ENCODE assay signal across 25 cellular contexts in the genomic region with DNA sequence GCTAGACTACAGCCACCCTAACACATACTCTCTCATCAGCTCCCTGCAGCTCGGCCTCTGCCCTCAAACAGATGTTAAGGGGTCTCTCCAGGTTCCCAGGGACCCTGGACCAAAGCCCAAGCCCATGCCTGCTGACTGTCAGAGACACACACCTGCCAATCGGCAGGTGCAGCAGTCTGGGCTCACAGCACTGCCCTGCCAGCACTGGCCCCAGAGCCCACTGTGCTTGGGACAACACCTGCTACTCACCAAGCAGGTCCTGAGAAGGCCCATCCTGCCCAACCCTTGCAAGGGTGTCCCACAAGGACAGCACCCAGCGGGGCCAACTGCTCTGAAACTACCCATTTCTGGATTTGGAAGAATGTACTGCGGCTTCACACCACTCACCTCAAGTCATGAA.
"Had no signal": no experiment of that assay in that cellular context is flagged by ENCODE, and none has a peak within 500 bp of the region (broad histone marks: within the 10 kb centered on the region; RNA-seq: fewer than 3 reads in every experiment).

No MANE protein-coding gene starts in this region.

- H3K4me1 ChIP-seq: gastrocnemius medialis, left lung had no signal

- ATAC-seq: gastrocnemius medialis, heart right ventricle, left lung, lower lobe of right lung, mucosa of descending colon had no signal

- H3K27me3 ChIP-seq: dorsolateral prefrontal cortex, esophagus muscularis mucosa, gastrocnemius medialis, heart right ventricle, left lung had no signal

- H3K9me3 Mint-ChIP-seq: mesothelial cell of epicardium, naive B cell had no signal

- H3K9me3 ChIP-seq: esophagus muscularis mucosa, gastrocnemius medialis, heart right ventricle, left lung, lower lobe of right lung, mucosa of descending colon had no signal

- H3K4me1 Mint-ChIP-seq: mesothelial cell of epicardium had no signal

- FAIRE-seq: colon, endometrium, endothelial cell of umbilical vein, islet of Langerhans, keratinocyte had no signal

- H3K27ac Mint-ChIP-seq: mesothelial cell of epicardium had no signal

- H3K27me3 Mint-ChIP-seq: naive B cell had no signal

- H3K27ac ChIP-seq: coronary artery, dorsolateral prefrontal cortex, esophagus muscularis mucosa, gastrocnemius medialis, heart right ventricle, left lung, lower lobe of right lung had no signal

- DNase-seq: dermis blood vessel endothelial cell; effector CD4-positive, alpha-beta T cell; effector memory CD4-positive, alpha-beta T cell; foreskin fibroblast; foreskin melanocyte; gastrocnemius medialis; glutamatergic neuron; head of caudate nucleus; heart right ventricle; hippocampal formation; kidney glomerular epithelial cell; mesenchymal stem cell; mucosa of descending colon; naive B cell had no signal

- H3K4me3 Mint-ChIP-seq: mesothelial cell of epicardium, naive B cell had no signal

- H3K4me3 ChIP-seq: coronary artery, dorsolateral prefrontal cortex, esophagus muscularis mucosa, gastrocnemius medialis, heart right ventricle, left lung, lower lobe of right lung, mucosa of descending colon had no signal
